ENCODE assay signal across 8 cellular contexts in genomic region chr15:94412979-94413741, GRCh38.
DNase-seq lines count a peak whose midpoint lies in the region; ATAC-seq and TF ChIP-seq lines count a peak whose summit lies in the region.

No MANE protein-coding gene starts in this region.

- H2AFZ ChIP-seq in PC-9 = no peak overlapping the region

- DNase-seq in PC-9 = no peak
- peak; percentile 53 for DNase-seq in fibroblast of villous mesenchyme (ENCODE audit: low read depth)
- no peak for DNase-seq in type B pancreatic cell (ENCODE audit: extremely low spot score, unreplicated experiment)
- DNase-seq in 8988T = no peak
- DNase-seq in hippocampal formation (lab: John Stamatoyannopoulos, UW) = no peak
- no peak for DNase-seq in AG08396 (ENCODE audit: low spot score)

- H3K27me3 Mint-ChIP-seq in type B pancreatic cell = peaks cover 17% of the 10 kb centered on the region

- POLR2A ChIA-PET in PC-9 (lab: Charles Lee; ENCODE audit: unreplicated experiment) = no interaction called here

- H3K79me2 ChIP-seq in PC-9 (ENCODE audit: low read depth) = no peaks in the 10 kb centered on the region

- no peaks in the 10 kb centered on the region for H3K9me2 ChIP-seq in PC-9 (ENCODE audit: insufficient read depth)

- peaks cover 49% of the 10 kb centered on the region for H3K4me1 Mint-ChIP-seq in type B pancreatic cell (ENCODE audit: unreplicated experiment)

- H3K9me3 Mint-ChIP-seq in type B pancreatic cell = no peaks in the 10 kb centered on the region

- H4K20me1 ChIP-seq in PC-9 (ENCODE audit: insufficient read depth) = no peaks in the 10 kb centered on the region; the same call in 1 of the 2 replicates

- no peaks in the 10 kb centered on the region for H3K4me1 ChIP-seq in PC-9 (replicated peaks; ENCODE audit: insufficient read depth)

- no peaks in the 10 kb centered on the region for H3K36me3 Mint-ChIP-seq in type B pancreatic cell

- TF ChIP-seq CTCF in PC-9 (conservative IDR thresholded peaks at IDR 0.05) (peak; percentile 68), fibroblast of villous mesenchyme (IDR thresholded peaks at IDR 0.05; ENCODE audit: insufficient read depth, low read depth, low read length) (peak; percentile 47), type B pancreatic cell (conservative IDR thresholded peaks at IDR 0.05) (peak; percentile 86)

- no peak overlapping the region for H3K27ac ChIP-seq in PC-9

- H3K27ac Mint-ChIP-seq in type B pancreatic cell = no peak overlapping the region

- intact Hi-C loops in PC-9 (cut with micrococcal nuclease; ENCODE audit: unreplicated experiment) = no loop called here

- H3K36me3 ChIP-seq in PC-9 (ENCODE audit: low read depth) = no peaks in the 10 kb centered on the region

- no peak overlapping the region for H3K4me3 Mint-ChIP-seq in type B pancreatic cell

- no peak overlapping the region for H3K4me2 ChIP-seq in PC-9

- no peaks in the 10 kb centered on the region for H3K9me3 ChIP-seq in PC-9 (ENCODE audit: insufficient read depth, low read depth)

- no peak overlapping the region for H3K4me3 ChIP-seq in PC-9
- no peak overlapping the region for H3K4me3 ChIP-seq in fibroblast of villous mesenchyme (ENCODE audit: low read depth, low read length)

- H3K27me3 ChIP-seq in PC-9 (ENCODE audit: insufficient read depth, low read depth) = no peaks in the 10 kb centered on the region

- CTCF ChIA-PET in PC-9 (lab: Charles Lee) = no interaction called here

- BruUV-seq in PC-9 (replicated peaks; lab: Mats Ljungman, UMichigan) = no TSS peak

- ATAC-seq in GM18502 (IDR thresholded peaks at IDR 0.05; ENCODE audit: poor library complexity, unreplicated experiment) (peak; percentile 79), HG02938 (IDR thresholded peaks at IDR 0.05; ENCODE audit: unreplicated experiment) (peak; percentile 78)

- H3F3A ChIP-seq in PC-9 (ENCODE audit: insufficient read depth, low read depth) = no peaks in the 10 kb centered on the region
